27 cellular contexts compared by ENCODE assay signal in genomic region chr13:31818236-31818635, GRCh38.
"Had no signal": no experiment of that assay in that cellular context is flagged by ENCODE, and none has a peak within 500 bp of the region (broad histone marks: within the 10 kb centered on the region; RNA-seq: fewer than 3 reads in every experiment).

No MANE protein-coding gene starts in this region.

- H3K79me2 ChIP-seq: hepatocyte had no signal

- H3K4me2 ChIP-seq: hepatocyte had no signal

- H3K36me3 Mint-ChIP-seq: type B pancreatic cell had no signal

- H3K4me3 Mint-ChIP-seq: dendritic cell treated with granulocyte-macrophage colony-stimulating factor and Interleukin-4, amounts not matched to agents 40 ng/mL and 50 ng/mL, for 4 days; endodermal cell; naive thymus-derived CD8-positive, alpha-beta T cell; nephron progenitor cell; stimulated activated memory B cell treated with anti-CD40 and anti-IgM and Interleukin-4, amounts not matched to agents 10 μg/mL and 1 μg/mL and 100 μg/mL, for 72 hours; type B pancreatic cell had no signal

- H3K4me1 ChIP-seq: esophagus squamous epithelium, gastrocnemius medialis, left lung, prostate gland, sigmoid colon, spleen, testis, tibial artery had no signal

- H2AFZ ChIP-seq: hepatocyte had no signal

- ATAC-seq: gastrocnemius medialis; left cardiac atrium; left lung; naive thymus-derived CD8-positive, alpha-beta T cell; right cardiac atrium; stimulated activated memory B cell treated with anti-CD40 and anti-IgM and Interleukin-4, amounts not matched to agents 10 μg/mL and 1 μg/mL and 100 μg/mL, for 72 hours; stimulated activated naive CD8-positive, alpha-beta T cell treated with anti-CD3 and anti-CD28 coated beads, Interleukin-15, Interleukin-2, amounts not matched to agents 100 U/mL and 50 U/mL, for 24 hours had no signal

- H3K27me3 ChIP-seq: esophagus squamous epithelium, gastrocnemius medialis, hepatocyte, left lung, sigmoid colon, spleen, testis, tibial artery had no signal

- H3K27me3 Mint-ChIP-seq: dendritic cell treated with granulocyte-macrophage colony-stimulating factor and Interleukin-4, amounts not matched to agents 40 ng/mL and 50 ng/mL, for 4 days; type B pancreatic cell had no signal

- H3K27ac Mint-ChIP-seq: dendritic cell treated with granulocyte-macrophage colony-stimulating factor and Interleukin-4, amounts not matched to agents 40 ng/mL and 50 ng/mL, for 4 days; endodermal cell; naive thymus-derived CD8-positive, alpha-beta T cell; nephron progenitor cell; stimulated activated memory B cell treated with anti-CD40 and anti-IgM and Interleukin-4, amounts not matched to agents 10 μg/mL and 1 μg/mL and 100 μg/mL, for 72 hours; type B pancreatic cell had no signal

- H3K4me3 ChIP-seq: esophagus squamous epithelium, gastrocnemius medialis, hepatocyte, left lung, prostate gland, sigmoid colon, spleen, testis, tibial artery had no signal

- H3K9me3 ChIP-seq: gastrocnemius medialis, prostate gland, testis had no signal

- H3K27ac ChIP-seq: esophagus squamous epithelium, gastrocnemius medialis, hepatocyte, left lung, prostate gland, sigmoid colon, spleen, testis, tibial artery had no signal

- H3K4me1 Mint-ChIP-seq: endodermal cell; naive thymus-derived CD8-positive, alpha-beta T cell; stimulated activated memory B cell treated with anti-CD40 and anti-IgM and Interleukin-4, amounts not matched to agents 10 μg/mL and 1 μg/mL and 100 μg/mL, for 72 hours had no signal

- DNase-seq: effector CD8-positive, alpha-beta T cell; endodermal cell; esophagus squamous epithelium; gastrocnemius medialis; head of caudate nucleus; left cardiac atrium; left lung; mesendoderm; midbrain; naive thymus-derived CD8-positive, alpha-beta T cell; nephron progenitor cell; nucleus accumbens; right cardiac atrium; sigmoid colon; spleen; stimulated activated CD4-positive, alpha-beta T cell treated with anti-CD3 and anti-CD28 coated beads, Interleukin-4, amount 100 ng/mL, for 4 hours; stimulated activated naive CD8-positive, alpha-beta T cell treated with anti-CD3 and anti-CD28 coated beads, Interleukin-15, Interleukin-2, amounts not matched to agents 100 U/mL and 50 U/mL, for 24 hours; substantia nigra; testis; tibial artery had no signal

- H3K36me3 ChIP-seq: esophagus squamous epithelium, gastrocnemius medialis, left lung, prostate gland, sigmoid colon, spleen, tibial artery had no signal

- FAIRE-seq: colon, islet of Langerhans had no signal
